ENCODE assay signal across 2 cellular contexts in genomic region chr9:79233542-79233941, GRCh38.
TF ChIP-seq lines count a peak whose summit lies in the region.

No MANE protein-coding gene starts in this region.

TF ChIP-seq in IMR-90, 13 proteins besides CTCF, POLR2A, EP300 and RAD21:
- 0 out of 2 replicates have a peak, but pooled peaks have one; percentile 14 for TF ChIP-seq MAZ (IDR thresholded peaks at IDR 0.05; ENCODE audit: borderline replicate concordance, low read depth, low read length)
- peak; percentile 42 for TF ChIP-seq SMC3 (IDR thresholded peaks at IDR 0.05; ENCODE audit: low read depth, low read length)
- no peak for TF ChIP-seq BHLHE40 (IDR thresholded peaks at IDR 0.05; ENCODE audit: low read depth, low read length)
- no peak for TF ChIP-seq NFE2L2 (IDR thresholded peaks at IDR 0.05; ENCODE audit: low read depth, low read length)
- TF ChIP-seq, protein P1, sequence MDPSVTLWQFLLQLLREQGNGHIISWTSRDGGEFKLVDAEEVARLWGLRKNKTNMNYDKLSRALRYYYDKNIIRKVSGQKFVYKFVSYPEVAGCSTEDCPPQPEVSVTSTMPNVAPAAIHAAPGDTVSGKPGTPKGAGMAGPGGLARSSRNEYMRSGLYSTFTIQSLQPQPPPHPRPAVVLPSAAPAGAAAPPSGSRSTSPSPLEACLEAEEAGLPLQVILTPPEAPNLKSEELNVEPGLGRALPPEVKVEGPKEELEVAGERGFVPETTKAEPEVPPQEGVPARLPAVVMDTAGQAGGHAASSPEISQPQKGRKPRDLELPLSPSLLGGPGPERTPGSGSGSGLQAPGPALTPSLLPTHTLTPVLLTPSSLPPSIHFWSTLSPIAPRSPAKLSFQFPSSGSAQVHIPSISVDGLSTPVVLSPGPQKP (IDR thresholded peaks at IDR 0.05; ENCODE audit: borderline replicate concordance, low read depth, low read length): no peak
- TF ChIP-seq, protein P2, sequence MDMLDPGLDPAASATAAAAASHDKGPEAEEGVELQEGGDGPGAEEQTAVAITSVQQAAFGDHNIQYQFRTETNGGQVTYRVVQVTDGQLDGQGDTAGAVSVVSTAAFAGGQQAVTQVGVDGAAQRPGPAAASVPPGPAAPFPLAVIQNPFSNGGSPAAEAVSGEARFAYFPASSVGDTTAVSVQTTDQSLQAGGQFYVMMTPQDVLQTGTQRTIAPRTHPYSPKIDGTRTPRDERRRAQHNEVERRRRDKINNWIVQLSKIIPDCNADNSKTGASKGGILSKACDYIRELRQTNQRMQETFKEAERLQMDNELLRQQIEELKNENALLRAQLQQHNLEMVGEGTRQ (IDR thresholded peaks at IDR 0.05; ENCODE audit: low read depth, low read length): no peak
- TF ChIP-seq CEBPB (IDR thresholded peaks at IDR 0.05; ENCODE audit: low read depth, low read length): no peak

TF ChIP-seq in H1, 55 proteins besides CTCF, POLR2A, EP300 and RAD21 (continued from another document):
- TF ChIP-seq SAP30 (IDR thresholded peaks at IDR 0.05; ENCODE audit: insufficient read depth, insufficient replicate concordance, low read length) (no peak), FOSL1 (IDR thresholded peaks at IDR 0.05; ENCODE audit: insufficient read depth, low read depth, low read length) (no peak), SIRT6 (IDR thresholded peaks at IDR 0.05; ENCODE audit: low read length) (no peak), MAFK (IDR thresholded peaks at IDR 0.05; ENCODE audit: low read depth, low read length) (no peak)
- TF ChIP-seq, protein P3, sequence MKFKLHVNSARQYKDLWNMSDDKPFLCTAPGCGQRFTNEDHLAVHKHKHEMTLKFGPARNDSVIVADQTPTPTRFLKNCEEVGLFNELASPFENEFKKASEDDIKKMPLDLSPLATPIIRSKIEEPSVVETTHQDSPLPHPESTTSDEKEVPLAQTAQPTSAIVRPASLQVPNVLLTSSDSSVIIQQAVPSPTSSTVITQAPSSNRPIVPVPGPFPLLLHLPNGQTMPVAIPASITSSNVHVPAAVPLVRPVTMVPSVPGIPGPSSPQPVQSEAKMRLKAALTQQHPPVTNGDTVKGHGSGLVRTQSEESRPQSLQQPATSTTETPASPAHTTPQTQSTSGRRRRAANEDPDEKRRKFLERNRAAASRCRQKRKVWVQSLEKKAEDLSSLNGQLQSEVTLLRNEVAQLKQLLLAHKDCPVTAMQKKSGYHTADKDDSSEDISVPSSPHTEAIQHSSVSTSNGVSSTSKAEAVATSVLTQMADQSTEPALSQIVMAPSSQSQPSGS (IDR thresholded peaks at IDR 0.05; ENCODE audit: low read length): no peak
